ENCODE assay signal across 9 cellular contexts in the genomic region with DNA sequence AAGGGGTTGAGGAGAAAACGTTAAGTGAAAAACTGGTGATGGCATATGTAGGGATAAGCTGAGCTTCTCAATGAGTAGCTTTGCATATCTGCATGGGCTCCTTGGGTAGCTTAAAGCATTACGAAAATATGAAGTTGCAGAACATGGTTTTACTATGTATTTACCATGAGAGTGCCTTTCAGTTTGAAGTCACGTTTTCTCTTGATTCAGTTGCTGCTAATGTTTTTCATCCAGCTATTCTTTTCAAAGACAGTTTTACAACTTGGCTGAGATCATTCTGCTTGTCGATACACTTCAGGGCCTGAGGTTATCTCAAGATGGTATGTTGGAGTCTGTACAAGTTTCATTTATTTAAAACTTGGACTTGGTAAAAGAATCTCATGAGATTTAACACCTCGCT.
"Had no signal": no experiment of that assay in that cellular context is flagged by ENCODE, and none has a peak within 500 bp of the region (broad histone marks: within the 10 kb centered on the region; RNA-seq: fewer than 3 reads in every experiment).

No MANE protein-coding gene starts in this region.

- H3K4me3 ChIP-seq: GM23248, HAP-1 had no signal

- FAIRE-seq: HepG2 had no signal

- H3K36me3 ChIP-seq: HAP-1 had no signal

- H3K27ac ChIP-seq: GM23248, HL-60 had no signal

- DNase-seq: GM23248, GOT3, H7, HFFc6, KBM-7 had no signal

- H3K9ac ChIP-seq: GM23248 had no signal

- H3K4me1 ChIP-seq: HAP-1 had no signal

- H3K9me3 ChIP-seq: HAP-1 had no signal

- ATAC-seq: HCT116, HepG2 had no signal

- H2AFZ ChIP-seq: GM23248 had no signal
